In genomic region chr12:123528858-123529257, GRCh38 we compare ENCODE assay signal across 19 cellular contexts.
"Had no signal": no experiment of that assay in that cellular context is flagged by ENCODE, and none has a peak within 500 bp of the region (broad histone marks: within the 10 kb centered on the region; RNA-seq: fewer than 3 reads in every experiment).

No MANE protein-coding gene starts in this region.

- H3K27me3 Mint-ChIP-seq: activated CD8-positive, alpha-beta T cell treated with anti-CD3 and anti-CD28 coated beads for 36 hours; activated naive CD8-positive, alpha-beta T cell; T-cell had no signal

- H3K9me3 Mint-ChIP-seq: activated CD8-positive, alpha-beta T cell treated with anti-CD3 and anti-CD28 coated beads for 36 hours; T-cell had no signal

- ATAC-seq: activated CD8-positive, alpha-beta T cell treated with anti-CD3 and anti-CD28 coated beads for 36 hours; T-cell had no signal

- H3K4me3 Mint-ChIP-seq: activated CD8-positive, alpha-beta T cell treated with anti-CD3 and anti-CD28 coated beads for 36 hours; activated naive CD8-positive, alpha-beta T cell; T-cell had no signal

- H3K27ac ChIP-seq: VCaP had no signal

- DNase-seq: activated CD4-positive, CD25-positive, alpha-beta regulatory T cell; activated CD8-positive, alpha-beta memory T cell treated with anti-CD3 and anti-CD28 coated beads, Interleukin-2, amount 50 U/mL, for 4 hours; activated CD8-positive, alpha-beta T cell treated with anti-CD3 and anti-CD28 coated beads for 36 hours; activated effector memory CD4-positive, alpha-beta T cell treated with Interleukin-2 at 50 U/mL for 16 hours; activated naive CD4-positive, alpha-beta T cell treated with Interleukin-2 at 50 U/mL for 16 hours; MM.1S; NCI-H1105; NCI-H1436; NCI-H1694 treated with DMSO at 0.1 percent for 48 hours; NCI-H2029 treated with DMSO at 0.1 percent for 48 hours; NCI-H345; NCI-H510A treated with DMSO at 0.1 percent for 48 hours; NCI-H69; NK-92 treated with Interleukin-12 subunit alpha and Interleukin-12 subunit beta, amount 100 ng/mL, for 24 hours; SIG-M5; T-cell had no signal

- FAIRE-seq: RCC 7860 had no signal
